ENCODE assay signal across 26 cellular contexts in genomic region chr11:83764643-83765042, GRCh38.
"Had no signal": no experiment of that assay in that cellular context is flagged by ENCODE, and none has a peak within 500 bp of the region (broad histone marks: within the 10 kb centered on the region; RNA-seq: fewer than 3 reads in every experiment).

No MANE protein-coding gene starts in this region.

- H3K36me3 Mint-ChIP-seq: activated naive CD8-positive, alpha-beta T cell treated with anti-CD3 and anti-CD28 coated beads for 36 hours; naive thymus-derived CD8-positive, alpha-beta T cell; neural progenitor cell; stimulated activated naive B cell treated with anti-CD40 and anti-IgM and Interleukin-4, amounts not matched to agents 10 μg/mL and 1 μg/mL and 100 μg/mL, for 72 hours had no signal

- H3K27me3 Mint-ChIP-seq: activated CD4-positive, alpha-beta T cell treated with anti-CD3 and anti-CD28 coated beads for 36 hours; activated naive CD8-positive, alpha-beta T cell treated with anti-CD3 and anti-CD28 coated beads for 36 hours; central memory CD8-positive, alpha-beta T cell; effector memory CD8-positive, alpha-beta T cell had no signal

- H3K27ac Mint-ChIP-seq: activated CD4-positive, alpha-beta T cell treated with anti-CD3 and anti-CD28 coated beads for 36 hours; activated naive CD8-positive, alpha-beta T cell treated with anti-CD3 and anti-CD28 coated beads for 36 hours; activated T-helper 2 cell treated with anti-CD3 and anti-CD28 coated beads, Interferon-gamma antibody, Interleukin-2, Interleukin-4, amounts not matched to agents 10 μg/mL and 5 μg/mL and 100 μg/mL, durations not matched to agents 14 hours and 24 hours and 36 hours; effector memory CD8-positive, alpha-beta T cell; naive thymus-derived CD8-positive, alpha-beta T cell; neural progenitor cell; stimulated activated naive B cell treated with anti-CD40 and anti-IgM and Interleukin-4, amounts not matched to agents 10 μg/mL and 1 μg/mL and 100 μg/mL, for 72 hours had no signal

- H3K4me3 ChIP-seq: breast epithelium, esophagus muscularis mucosa, hepatocyte, left lung, lung, neural progenitor cell, smooth muscle cell, uterus had no signal

- ATAC-seq: activated CD4-positive, alpha-beta T cell treated with anti-CD3 and anti-CD28 coated beads for 36 hours; activated T-cell treated with anti-CD3 and anti-CD28 coated beads, Interleukin-2, amount 50 U/mL, for 4 hours; effector memory CD8-positive, alpha-beta T cell; left lung; naive thymus-derived CD8-positive, alpha-beta T cell; sciatic nerve; stimulated activated naive B cell treated with anti-CD40 and anti-IgM and Interleukin-4, amounts not matched to agents 10 μg/mL and 1 μg/mL and 100 μg/mL, for 72 hours had no signal

- H3K4me1 Mint-ChIP-seq: activated CD4-positive, alpha-beta T cell treated with anti-CD3 and anti-CD28 coated beads for 36 hours; activated naive CD8-positive, alpha-beta T cell treated with anti-CD3 and anti-CD28 coated beads for 36 hours; central memory CD8-positive, alpha-beta T cell; naive thymus-derived CD8-positive, alpha-beta T cell; stimulated activated naive B cell treated with anti-CD40 and anti-IgM and Interleukin-4, amounts not matched to agents 10 μg/mL and 1 μg/mL and 100 μg/mL, for 72 hours had no signal

- H3K9me3 Mint-ChIP-seq: activated naive CD8-positive, alpha-beta T cell treated with anti-CD3 and anti-CD28 coated beads for 36 hours; activated T-cell treated with anti-CD3 and anti-CD28 coated beads, Interleukin-2, amount 50 U/mL, for 4 hours; activated T-helper 2 cell treated with anti-CD3 and anti-CD28 coated beads, Interferon-gamma antibody, Interleukin-2, Interleukin-4, amounts not matched to agents 10 μg/mL and 5 μg/mL and 100 μg/mL, durations not matched to agents 14 hours and 24 hours and 36 hours; neural progenitor cell had no signal

- DNase-seq: activated CD4-positive, alpha-beta T cell treated with anti-CD3 and anti-CD28 coated beads for 36 hours; activated CD4-positive, alpha-beta T cell treated with anti-CD3 and anti-CD28 coated beads, Interleukin-2, amount 50 U/mL, for 4 hours; activated CD8-positive, alpha-beta memory T cell treated with anti-CD3 and anti-CD28 coated beads, Interleukin-2, amount 50 U/mL, for 48 hours; activated naive CD4-positive, alpha-beta T cell treated with Interleukin-2 at 50 U/mL for 16 hours; activated naive CD8-positive, alpha-beta T cell treated with anti-CD3 and anti-CD28 coated beads for 36 hours; activated T-cell treated with anti-CD3 and anti-CD28 coated beads, Interleukin-2, amount 50 U/mL, for 4 hours; amniotic stem cell; effector memory CD8-positive, alpha-beta T cell; glutamatergic neuron; left lung; naive thymus-derived CD8-positive, alpha-beta T cell; stimulated activated CD4-positive, alpha-beta T cell treated with anti-CD3 and anti-CD28 coated beads, Interleukin-15, amount 100 ng/mL, for 24 hours; stimulated activated CD4-positive, alpha-beta T cell treated with anti-CD3 and anti-CD28 coated beads, Interleukin-2, amount 100 ng/mL, for 48 hours; stimulated activated CD8-positive, alpha-beta memory T cell treated with anti-CD3 and anti-CD28 coated beads, Interleukin-4, amount 100 ng/mL, for 48 hours; stimulated activated naive B cell treated with anti-CD40 and anti-IgM and Interleukin-4, amounts not matched to agents 10 μg/mL and 1 μg/mL and 100 μg/mL, for 72 hours; trophoblast cell; uterus had no signal

- H3K4me3 Mint-ChIP-seq: activated CD4-positive, alpha-beta T cell treated with anti-CD3 and anti-CD28 coated beads for 36 hours; activated naive CD8-positive, alpha-beta T cell treated with anti-CD3 and anti-CD28 coated beads for 36 hours; activated T-cell treated with anti-CD3 and anti-CD28 coated beads, Interleukin-2, amount 50 U/mL, for 4 hours; central memory CD8-positive, alpha-beta T cell; effector memory CD8-positive, alpha-beta T cell; naive thymus-derived CD8-positive, alpha-beta T cell; neural progenitor cell; stimulated activated naive B cell treated with anti-CD40 and anti-IgM and Interleukin-4, amounts not matched to agents 10 μg/mL and 1 μg/mL and 100 μg/mL, for 72 hours had no signal
